8 cellular contexts compared by ENCODE assay signal in genomic region chr6:56314683-56315523, GRCh38.
A peak's percentile ranks its signal among the peaks of the same experiment; 100 is the strongest.
DNase-seq lines count a peak whose midpoint lies in the region; FAIRE-seq and TF ChIP-seq lines count a peak whose summit lies in the region.

No MANE protein-coding gene starts in this region.

- no peaks in the 10 kb centered on the region for H3K9me3 ChIP-seq in adipocyte (ENCODE audit: control insufficient read depth, low read length)

- no peak for TF ChIP-seq POLR2A in GM12892 (IDR thresholded peaks at IDR 0.05; ENCODE audit: low read depth, low read length)

- H3K9ac ChIP-seq in adipocyte (ENCODE audit: low read length): no peak overlapping the region

- DNase-seq in BJ (ENCODE audit: low read depth): no peak
- no peak for DNase-seq in GM13977 (ENCODE audit: low spot score)
- DNase-seq in LoVo (ENCODE audit: low spot score): peak; percentile 34
- peak; percentile 69 for DNase-seq in adipocyte (ENCODE audit: low read depth)
- peak; percentile 51 for DNase-seq in left kidney (ENCODE audit: low read depth, low spot score)
- no peak for DNase-seq in NCI-H187 (lab: John Stamatoyannopoulos, UW)
- no peak for DNase-seq in GM12892 (ENCODE audit: insufficient read length)
- DNase-seq in activated CD4-positive, CD25-positive, alpha-beta regulatory T cell (lab: John Stamatoyannopoulos, UW): no peak

- H3K36me3 ChIP-seq in BJ (ENCODE audit: control insufficient read depth, insufficient read depth, low read length): no peaks in the 10 kb centered on the region
- H3K36me3 ChIP-seq in adipocyte (ENCODE audit: control insufficient read depth, insufficient read depth, low read length, severe bottlenecking): no peaks in the 10 kb centered on the region

- H3K27me3 ChIP-seq in BJ (ENCODE audit: control insufficient read depth, insufficient read depth, low read length) (peaks cover 2% of the 10 kb centered on the region; the same call in 1 of the 2 replicates), adipocyte (replicated peaks; ENCODE audit: control insufficient read depth, insufficient read depth, low read length) (no peaks in the 10 kb centered on the region)

- no peak for FAIRE-seq in GM12892 (lab: Jason Lieb, UNC)

- H3K4me1 ChIP-seq in adipocyte (ENCODE audit: control insufficient read depth, insufficient read depth, low read length): peaks cover 10% of the 10 kb centered on the region

- in situ Hi-C loops in GM13977 (cut with MboI; ENCODE audit: low pct_unique_long_range_greater_than_20kb, low sequenced_read_pairs, unreplicated experiment): no loop called here

- TF ChIP-seq CTCF in BJ (IDR thresholded peaks at IDR 0.05; ENCODE audit: insufficient read depth, low read depth, low read length): peak; percentile 85
- peak; percentile 83 for TF ChIP-seq CTCF in GM13977 (IDR thresholded peaks at IDR 0.05; ENCODE audit: extremely low read depth, insufficient read depth, missing control alignments)

- POLR2A ChIA-PET in BJ (lab: Charles Lee): interaction anchor here (0.5 kb wide), 1 partner anchor 179 kb away, joined by 3 read pairs; no protein-coding TSS in a partner anchor

- H3K4me3 ChIP-seq in BJ (ENCODE audit: low read depth, low read length): no peak overlapping the region
- H3K4me3 ChIP-seq in adipocyte (ENCODE audit: low read length): no peak overlapping the region

- CTCF ChIA-PET in BJ (lab: Yijun Ruan, JAX): interaction anchor here (0.7 to 4.7 kb wide), 36 partner anchors 8 to 364 kb away, joined by 3 to 61 read pairs (median 4); no protein-coding TSS in a partner anchor

Comparison
In these comparisons a context has a peak if more than half of its experiments do, and no peak if none do; other contexts are left out.
1. DNase-seq: peak in LoVo (single experiment), adipocyte (single experiment) and left kidney (single experiment); none in BJ (single experiment), GM13977 (single experiment), NCI-H187 (0 of 2), GM12892 (single experiment) and activated CD4-positive, CD25-positive, alpha-beta regulatory T cell (0 of 4).